In the genomic region with DNA sequence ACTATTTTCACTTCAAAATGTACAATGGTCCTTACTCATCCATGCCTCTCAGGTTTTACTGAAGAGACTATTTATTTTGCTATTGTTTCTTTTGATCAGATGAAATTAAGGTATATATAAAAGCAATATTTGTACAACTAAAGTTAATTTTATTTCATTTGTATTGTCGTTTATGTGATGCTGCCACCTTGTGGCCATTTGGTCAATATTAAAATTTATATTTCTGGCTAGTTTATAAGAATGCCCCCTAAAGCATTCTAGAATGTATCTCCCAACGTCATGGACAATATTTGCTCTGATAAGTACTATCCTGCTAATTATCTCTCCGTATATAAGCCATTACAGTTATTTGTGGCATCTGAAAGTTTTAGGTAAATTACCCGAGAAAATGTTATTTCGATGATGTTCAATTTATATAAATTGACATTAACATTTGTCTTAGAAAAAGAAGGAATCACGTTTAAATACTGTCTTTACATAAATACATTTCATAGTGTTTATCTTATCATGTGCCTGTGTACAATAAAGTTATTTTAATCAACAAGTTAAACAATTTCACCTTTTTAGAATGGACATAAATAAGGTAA, we compare ENCODE assay signal across 9 cellular contexts.
DNase-seq lines count a peak whose midpoint lies in the region; ATAC-seq, FAIRE-seq and TF ChIP-seq lines count a peak whose summit lies in the region.
"Had no signal": no experiment of that assay in that cellular context is flagged by ENCODE, and none has a peak within 500 bp of the region (broad histone marks: within the 10 kb centered on the region; RNA-seq: fewer than 3 reads in every experiment).

No MANE protein-coding gene starts in this region.

- H3K4me3 ChIP-seq in esophagus muscularis mucosa (no peak overlapping the region), small intestine (ENCODE audit: low read depth in 1 of 2, low read length in 2 of 2) (no peak overlapping the region)

- no peak for ATAC-seq in activated T-helper 17 cell treated with anti-CD3 and anti-CD28 coated beads, Interleukin-2, amount 50 U/mL, for 72 hours (replicated peaks)

- 30% methylated on average over 6 of the region's 6 CpGs for WGBS in esophagus muscularis mucosa
- WGBS in small intestine, 3 donors, result 35 to 37% (median 36%) methylated on average over 6 of the region's 6 CpGs

- H3K36me3 ChIP-seq in esophagus muscularis mucosa, result no peaks in the 10 kb centered on the region
- H3K36me3 ChIP-seq in small intestine (ENCODE audit: control insufficient read depth in 2 of 2, insufficient read depth in 2 of 2, low read length in 2 of 2), result no peaks in the 10 kb centered on the region

- DNase-seq in GM10248 (ENCODE audit: extremely low spot score) (peak; percentile 19), NCI-H774 (lab: John Stamatoyannopoulos, UW) (peak; percentile 11), esophagus muscularis mucosa (ENCODE audit: extremely low spot score) (no peak), small intestine (peak; percentile 3), DMS79 treated with DMSO at 0.1 percent for 48 hours (lab: John Stamatoyannopoulos, UW) (no peak)
- no peak for DNase-seq in activated naive CD4-positive, alpha-beta T cell treated with anti-CD3 and anti-CD28 coated beads, Interleukin-2, amount 50 U/mL, for 16 hours
- DNase-seq: activated naive CD8-positive, alpha-beta T cell treated with anti-CD3 and anti-CD28 coated beads, Interleukin-2, amount 10 ng/mL, durations not matched to agents 7 days and 5 days had no signal

- TF ChIP-seq EP300 in esophagus muscularis mucosa (IDR thresholded peaks at IDR 0.05), result no peak

- no peak overlapping the region for H3K4me3 Mint-ChIP-seq in activated T-helper 17 cell treated with anti-CD3 and anti-CD28 coated beads, Interleukin-2, amount 50 U/mL, for 72 hours
- H3K4me3 Mint-ChIP-seq: activated naive CD8-positive, alpha-beta T cell treated with anti-CD3 and anti-CD28 coated beads, Interleukin-2, amount 10 ng/mL, durations not matched to agents 7 days and 5 days had no signal

- no peak for TF ChIP-seq POLR2A in esophagus muscularis mucosa (IDR thresholded peaks at IDR 0.05; ENCODE audit: low read depth)

- POLR2A ChIA-PET in GM10248 (lab: Yijun Ruan, JAX), result no interaction called here

- peak; percentile 5 for FAIRE-seq in small intestine (lab: Jason Lieb, UNC)

- H3K27ac ChIP-seq in 22Rv1 (no peak overlapping the region), esophagus muscularis mucosa (replicated peaks in 1 of 4) (no peak overlapping the region), small intestine (ENCODE audit: low read depth in 1 of 2, low read length in 1 of 2) (no peak overlapping the region)

- TF ChIP-seq CTCF in 22Rv1 (IDR thresholded peaks at IDR 0.05) (peak; percentile 79), GM10248 (IDR thresholded peaks at IDR 0.05; ENCODE audit: control extremely low read depth, extremely low read depth, low read depth, missing control alignments) (peak; percentile 41), esophagus muscularis mucosa (IDR thresholded peaks at IDR 0.05) (peak; percentile 36 to 43 (median 42))

- no peaks in the 10 kb centered on the region for H3K4me1 ChIP-seq in esophagus muscularis mucosa
- no peaks in the 10 kb centered on the region for H3K4me1 ChIP-seq in small intestine (ENCODE audit: control insufficient read depth in 2 of 2, insufficient read depth in 1 of 2, low read depth in 1 of 2, low read length in 1 of 2)

- CTCF ChIA-PET in GM10248 (lab: Yijun Ruan, JAX), result interaction anchor here (1.6 to 2.3 kb wide), 3 partner anchors 8 to 1100 kb away, joined by 3 to 21 read pairs (median 8); no protein-coding TSS in a partner anchor

- H3K27me3 ChIP-seq in esophagus muscularis mucosa (no peaks in the 10 kb centered on the region), small intestine (ENCODE audit: control insufficient read depth in 2 of 2, insufficient read depth in 2 of 2, low read length in 2 of 2) (no peaks in the 10 kb centered on the region)

- no peaks in the 10 kb centered on the region for H3K4me1 Mint-ChIP-seq in activated T-helper 17 cell treated with anti-CD3 and anti-CD28 coated beads, Interleukin-2, amount 50 U/mL, for 72 hours
- H3K4me1 Mint-ChIP-seq: activated naive CD8-positive, alpha-beta T cell treated with anti-CD3 and anti-CD28 coated beads, Interleukin-2, amount 10 ng/mL, durations not matched to agents 7 days and 5 days had no signal

- H3K9me3 Mint-ChIP-seq in activated T-helper 17 cell treated with anti-CD3 and anti-CD28 coated beads, Interleukin-2, amount 50 U/mL, for 72 hours, result no peaks in the 10 kb centered on the region
- H3K9me3 Mint-ChIP-seq: activated naive CD8-positive, alpha-beta T cell treated with anti-CD3 and anti-CD28 coated beads, Interleukin-2, amount 10 ng/mL, durations not matched to agents 7 days and 5 days had no signal

- H3K27me3 Mint-ChIP-seq in activated T-helper 17 cell treated with anti-CD3 and anti-CD28 coated beads, Interleukin-2, amount 50 U/mL, for 72 hours, result no peaks in the 10 kb centered on the region
- H3K27me3 Mint-ChIP-seq: activated naive CD8-positive, alpha-beta T cell treated with anti-CD3 and anti-CD28 coated beads, Interleukin-2, amount 10 ng/mL, durations not matched to agents 7 days and 5 days had no signal

- intact Hi-C loops in esophagus muscularis mucosa (cut with DNase I), result no loop called here

- H3K27ac Mint-ChIP-seq in activated T-helper 17 cell treated with anti-CD3 and anti-CD28 coated beads, Interleukin-2, amount 50 U/mL, for 72 hours, result no peak overlapping the region
- H3K27ac Mint-ChIP-seq: activated naive CD8-positive, alpha-beta T cell treated with anti-CD3 and anti-CD28 coated beads, Interleukin-2, amount 10 ng/mL, durations not matched to agents 7 days and 5 days had no signal

- no peaks in the 10 kb centered on the region for H3K36me3 Mint-ChIP-seq in activated T-helper 17 cell treated with anti-CD3 and anti-CD28 coated beads, Interleukin-2, amount 50 U/mL, for 72 hours (ENCODE audit: low read depth)
- H3K36me3 Mint-ChIP-seq: activated naive CD8-positive, alpha-beta T cell treated with anti-CD3 and anti-CD28 coated beads, Interleukin-2, amount 10 ng/mL, durations not matched to agents 7 days and 5 days had no signal

- H3K9me3 ChIP-seq in esophagus muscularis mucosa (no peaks in the 10 kb centered on the region), small intestine (ENCODE audit: control insufficient read depth, low read depth) (no peaks in the 10 kb centered on the region)

Comparison
In these comparisons a context has a peak if more than half of its experiments do, and no peak if none do; other contexts are left out.
1. DNase-seq: peak in GM10248 (single experiment), NCI-H774 (single experiment) and small intestine (single experiment); none in esophagus muscularis mucosa (single experiment), DMS79 treated with DMSO at 0.1 percent for 48 hours (single experiment) and activated naive CD4-positive, alpha-beta T cell treated with anti-CD3 and anti-CD28 coated beads, Interleukin-2, amount 50 U/mL, for 16 hours (single experiment).
2. Peak in every context shown above with its lines, with median percentiles within 50 percentile points of each other: CTCF ChIP-seq.